27 cellular contexts compared by ENCODE assay signal in genomic region chr10:21501109-21501508, GRCh38. TPM values are rescaled to one million over a fixed set of nuclear protein-coding genes. Genes with fewer than 3 reads are reported as not detected.
A peak's percentile ranks its signal among the peaks of the same experiment; 100 is the strongest.
DNase-seq lines count a peak whose midpoint lies in the region; ATAC-seq, FAIRE-seq and TF ChIP-seq lines count a peak whose summit lies in the region.
"Had no signal": no experiment of that assay in that cellular context is flagged by ENCODE, and none has a peak within 500 bp of the region (broad histone marks: within the 10 kb centered on the region; RNA-seq: fewer than 3 reads in every experiment).

No MANE protein-coding gene starts in this region.

- H3K4me3 ChIP-seq in HepG2 (replicated peaks in 1 of 3; ENCODE audit: insufficient read depth in 1 of 3, low read depth in 2 of 3, low read length in 3 of 3) (no peak overlapping the region), right lobe of liver (no peak overlapping the region)
- H3K4me3 ChIP-seq: GM23248, SK-N-MC had no signal

- TF ChIP-seq RAD21 in HepG2 (CRISPR knock-in tag; IDR thresholded peaks at IDR 0.05), result no peak

- peaks cover 2% of the 10 kb centered on the region for H3K79me2 ChIP-seq in HepG2 (ENCODE audit: insufficient read depth, low read length)

- DNase-seq in HepG2 (ENCODE audit: low spot score), result no peak
- no peak for DNase-seq in right lobe of liver
- DNase-seq in glutamatergic neuron, result no peak
- no peak for DNase-seq in neural crest cell (ENCODE audit: low read depth, low spot score)
- no peak for DNase-seq in type B pancreatic cell (ENCODE audit: extremely low spot score, unreplicated experiment)
- DNase-seq in stimulated activated CD4-positive, alpha-beta T cell treated with anti-CD3 and anti-CD28 coated beads, Interleukin-2, amount 100 ng/mL, for 24 hours, result no peak
- DNase-seq: 8988T; activated CD4-positive, alpha-beta T cell treated with anti-CD3 and anti-CD28 coated beads for 4 hours; activated naive CD4-positive, alpha-beta T cell; activated T-cell treated with anti-CD3 and anti-CD28 coated beads, Interleukin-2, amount 50 U/mL, for 24 hours; adrenal gland; CD8-positive, alpha-beta memory T cell; GM23248; mammary epithelial cell; MV-4-11; NCI-H187; NCI-H69; stimulated activated CD4-positive, alpha-beta T cell treated with anti-CD3 and anti-CD28 coated beads, Interleukin-15, amount 100 ng/mL, for 24 hours; stomach had no signal

- no peak overlapping the region for H3K27ac ChIP-seq in HepG2 (ENCODE audit: extremely low read length, insufficient read depth, low read length)
- peak overlapping the region in 1 of 3 donors; percentile 86 for H3K27ac ChIP-seq in right lobe of liver
- H3K27ac ChIP-seq: adrenal gland, GM23248, SK-N-MC, stomach had no signal

- POLR2A ChIA-PET in HepG2 (lab: Yijun Ruan, JAX), result interaction anchor here (0.9 kb wide), 1 partner anchor 25 kb away, joined by 3 read pairs; the partner anchor contains the start of gene SKIDA1

- peaks cover 80% of the 10 kb centered on the region for H3K4me1 ChIP-seq in HepG2 (ENCODE audit: insufficient read depth, low read length)
- H3K4me1 ChIP-seq in right lobe of liver, result peaks cover 0 to 65% (median 13%) of the 10 kb centered on the region in 4 donors

- no peak for TF ChIP-seq POLR2A in HepG2 (IDR thresholded peaks at IDR 0.05; ENCODE audit: insufficient read depth in 1 of 2, low read depth in 2 of 2, low read length in 2 of 2)
- TF ChIP-seq POLR2A in right lobe of liver (IDR thresholded peaks at IDR 0.05), result no peak

- TF ChIP-seq CTCF in HepG2 (CRISPR knock-in tag; IDR thresholded peaks at IDR 0.05) (no peak), right lobe of liver (IDR thresholded peaks at IDR 0.05) (no peak), glutamatergic neuron (IDR thresholded peaks at IDR 0.05; ENCODE audit: partially characterized antibody, unreplicated experiment) (no peak), neural crest cell (conservative IDR thresholded peaks at IDR 0.05) (no peak), type B pancreatic cell (conservative IDR thresholded peaks at IDR 0.05) (no peak)

- no peaks in the 10 kb centered on the region for H3K9me3 ChIP-seq in HepG2 (ENCODE audit: low read length)
- H3K9me3 ChIP-seq in right lobe of liver, result no peaks in the 10 kb centered on the region
- H3K9me3 ChIP-seq: adrenal gland had no signal

- H3K9me3 Mint-ChIP-seq in glutamatergic neuron (ENCODE audit: unreplicated experiment) (peaks cover 10% of the 10 kb centered on the region), neural crest cell (no peaks in the 10 kb centered on the region), type B pancreatic cell (no peaks in the 10 kb centered on the region)
- H3K9me3 Mint-ChIP-seq: activated T-cell treated with anti-CD3 and anti-CD28 coated beads, Interleukin-2, amount 50 U/mL, for 24 hours; CD8-positive, alpha-beta memory T cell; T-helper 1 cell treated with Interleukin-12 subunit alpha and Interleukin-12 subunit beta and Interleukin-4 antibody, amounts not matched to agents 30 μg/mL and 1 μg/mL, for 36 hours had no signal

- CTCF ChIA-PET in HepG2 (lab: Yijun Ruan, JAX; ENCODE audit: low intra/inter-chr PET ratio, low total read pairs), result interaction anchor here (0.5 kb wide), 1 partner anchor 13 kb away, joined by 3 read pairs; no protein-coding TSS in a partner anchor

- H3K9ac ChIP-seq in HepG2 (ENCODE audit: insufficient read depth, low read depth, low read length), result no peak overlapping the region
- H3K9ac ChIP-seq: GM23248 had no signal

- no peak for FAIRE-seq in HepG2 (lab: Jason Lieb, UNC)
- FAIRE-seq: colon, endometrium, HTR-8/SVneo had no signal

- in situ Hi-C loops in HepG2 (cut with HindIII; ENCODE audit: extremely low pct_ligation_motif_present, low pct_unique_long_range_greater_than_20kb), result loop anchor here (25.0 kb wide), 1 partner anchor 811 kb away; the partner anchor contains the start of genes BMI1 and COMMD3

- no peak overlapping the region for H2AFZ ChIP-seq in HepG2 (ENCODE audit: low read length)
- H2AFZ ChIP-seq: GM23248 had no signal

- TF ChIP-seq EP300 in HepG2 (IDR thresholded peaks at IDR 0.05; ENCODE audit: low read depth in 2 of 2, low read length in 2 of 2) (no peak), HepG2 (CRISPR knock-in tag; IDR thresholded peaks at IDR 0.05; ENCODE audit: borderline replicate concordance) (no peak)

- WGBS in HepG2 (ENCODE audit: low lambda C conversion rate), result 83% methylated on average over 5 of the region's 5 CpGs
- 77% methylated on average over 4 of the region's 5 CpGs for WGBS in right lobe of liver (ENCODE audit: insufficient coverage, low coverage, low lambda C conversion rate, missing lambda C conversion rate)

- H3K27ac Mint-ChIP-seq in glutamatergic neuron (ENCODE audit: unreplicated experiment) (no peak overlapping the region), neural crest cell (ENCODE audit: unreplicated experiment) (peak overlapping the region; percentile 91), type B pancreatic cell (peak overlapping the region; percentile 51)
- H3K27ac Mint-ChIP-seq: activated T-cell treated with anti-CD3 and anti-CD28 coated beads, Interleukin-2, amount 50 U/mL, for 24 hours; CD8-positive, alpha-beta memory T cell; T-helper 1 cell treated with Interleukin-12 subunit alpha and Interleukin-12 subunit beta and Interleukin-4 antibody, amounts not matched to agents 30 μg/mL and 1 μg/mL, for 36 hours had no signal

- H3K4me3 Mint-ChIP-seq in glutamatergic neuron (ENCODE audit: unreplicated experiment), result peak overlapping the region; percentile 46
- H3K4me3 Mint-ChIP-seq in neural crest cell, result peak overlapping the region; percentile 92
- peak overlapping the region; percentile 92 for H3K4me3 Mint-ChIP-seq in type B pancreatic cell
- H3K4me3 Mint-ChIP-seq: activated T-cell treated with anti-CD3 and anti-CD28 coated beads, Interleukin-2, amount 50 U/mL, for 24 hours; CD8-positive, alpha-beta memory T cell; T-helper 1 cell treated with Interleukin-12 subunit alpha and Interleukin-12 subunit beta and Interleukin-4 antibody, amounts not matched to agents 30 μg/mL and 1 μg/mL, for 36 hours had no signal

- peaks cover 29% of the 10 kb centered on the region for H3K4me1 Mint-ChIP-seq in glutamatergic neuron (ENCODE audit: low read depth, unreplicated experiment)
- peaks cover 76% of the 10 kb centered on the region for H3K4me1 Mint-ChIP-seq in neural crest cell
- H3K4me1 Mint-ChIP-seq in type B pancreatic cell (ENCODE audit: unreplicated experiment), result peaks cover 58% of the 10 kb centered on the region

- no peak overlapping the region for H3K4me2 ChIP-seq in HepG2 (ENCODE audit: low read depth, low read length)

- no peak for ATAC-seq in HepG2
- ATAC-seq in right lobe of liver, result no peak
- no peak for ATAC-seq in GM19351 (IDR thresholded peaks at IDR 0.05; ENCODE audit: unreplicated experiment)
- no peak for ATAC-seq in HG03354 (IDR thresholded peaks at IDR 0.05; ENCODE audit: poor library complexity, severe bottlenecking, unreplicated experiment)
- ATAC-seq: sciatic nerve had no signal

- no peaks in the 10 kb centered on the region for H3K36me3 ChIP-seq in HepG2 (replicated peaks in 1 of 2; ENCODE audit: control insufficient read depth in 1 of 2, insufficient read depth in 2 of 2, low read length in 2 of 2)
- H3K36me3 ChIP-seq in right lobe of liver, result no peaks in the 10 kb centered on the region
- H3K36me3 ChIP-seq: adrenal gland, stomach had no signal

- intact Hi-C loops in HepG2 (cut with micrococcal nuclease; ENCODE audit: unreplicated experiment) (no loop called here), right lobe of liver (cut with DNase I) (no loop called here)

- H3K27me3 ChIP-seq in HepG2 (ENCODE audit: control insufficient read depth in 1 of 2, insufficient read depth in 2 of 2, low read length in 2 of 2), result no peaks in the 10 kb centered on the region
- no peaks in the 10 kb centered on the region for H3K27me3 ChIP-seq in right lobe of liver
- H3K27me3 ChIP-seq: adrenal gland had no signal

- no peaks in the 10 kb centered on the region for H3K36me3 Mint-ChIP-seq in glutamatergic neuron (ENCODE audit: unreplicated experiment)
- no peaks in the 10 kb centered on the region for H3K36me3 Mint-ChIP-seq in neural crest cell (ENCODE audit: low read depth)
- no peaks in the 10 kb centered on the region for H3K36me3 Mint-ChIP-seq in type B pancreatic cell
- H3K36me3 Mint-ChIP-seq: CD8-positive, alpha-beta memory T cell had no signal

- H4K20me1 ChIP-seq in HepG2 (ENCODE audit: insufficient read depth, low read length), result no peaks in the 10 kb centered on the region

- BruUV-seq in HepG2 (replicated peaks; lab: Mats Ljungman, UMichigan), result no TSS peak

- H3K27me3 Mint-ChIP-seq in glutamatergic neuron (ENCODE audit: unreplicated experiment), result peaks cover 10% of the 10 kb centered on the region
- no peaks in the 10 kb centered on the region for H3K27me3 Mint-ChIP-seq in neural crest cell (ENCODE audit: low read depth)
- H3K27me3 Mint-ChIP-seq in type B pancreatic cell, result peaks cover 7% of the 10 kb centered on the region

RNA-seq across cellular contexts. Expression of gene SKIDA1, which starts 24.4 kb away (rescaled TPM):
- total RNA-seq in HepG2 (2016; rRNA removed; fragmentation: Illumina TruSeq; extraction: Trizol) (1.4 and 1.5 TPM in 2 replicates), right lobe of liver (1 to 10 TPM in 5 of 6 experiments, under 1 TPM in 1; 0.31 to 3.9 (median 2.1) TPM), glutamatergic neuron (ENCODE audit: unreplicated experiment) (1.3 TPM), neural crest cell (52.1 and 53.0 TPM in 2 replicates), type B pancreatic cell (ENCODE audit: low replicate concordance) (9.6 and 24.3 TPM in 2 replicates)
- total RNA-seq in HepG2 (2016; cell fraction: cytosol; rRNA removed; fragmentation: Illumina TruSeq; extraction: Trizol; ENCODE audit: low read depth), result 0.35 and 0.40 TPM in 2 replicates
- total RNA-seq in HepG2 (2016; cell fraction: insoluble cytoplasmic fraction; rRNA removed; fragmentation: Illumina TruSeq; extraction: Trizol), result 1.1 and 1.2 TPM in 2 replicates
- 1.1 TPM in 2 replicates for total RNA-seq in HepG2 (2016; cell fraction: membrane; rRNA removed; fragmentation: Illumina TruSeq; extraction: Trizol)
- total RNA-seq in HepG2 (2016; cell fraction: nucleus; rRNA removed; fragmentation: Illumina TruSeq; extraction: Trizol), result 1.4 TPM in 2 replicates
- polyA plus RNA-seq in HepG2 (2011; rRNA removed), result 0.29 and 0.73 TPM in 2 replicates
- polyA plus RNA-seq in HepG2 (2011; cell fraction: cytosol; rRNA removed), result 0.17 and 0.19 TPM in 2 replicates
- 0.45 and 0.59 TPM in 2 replicates for polyA plus RNA-seq in HepG2 (2011; cell fraction: nucleus; rRNA removed)
- 0.24 and 0.85 TPM in 2 replicates for polyA plus RNA-seq in HepG2 (2012)
- 0.11 and 0.58 TPM in 2 replicates for polyA plus RNA-seq in HepG2 (2016; cell fraction: cytosol; fragmentation: Illumina TruSeq; extraction: Trizol; ENCODE audit: low read depth)
- polyA plus RNA-seq in HepG2 (2016; cell fraction: insoluble cytoplasmic fraction; fragmentation: Illumina TruSeq; extraction: Trizol; ENCODE audit: low read depth), result 0.67 and 0.78 TPM in 2 replicates
- polyA plus RNA-seq in HepG2 (2016; cell fraction: membrane; fragmentation: Illumina TruSeq; extraction: Trizol; ENCODE audit: low read depth), result 0.33 and 0.58 TPM in 2 replicates
- polyA plus RNA-seq in HepG2 (2016; cell fraction: nucleus; fragmentation: Illumina TruSeq; extraction: Trizol; ENCODE audit: insufficient read depth, low read depth), result 2.7 and 2.8 TPM in 2 replicates
- 0.12 and 0.28 TPM in 2 replicates for polyA minus RNA-seq in HepG2 (2011; rRNA and poly(A)+ RNA removed; ENCODE audit: low replicate concordance)
- polyA minus RNA-seq in HepG2 (2011; cell fraction: cytosol; rRNA and poly(A)+ RNA removed), result 0.49 and 0.88 TPM in 2 replicates
- 0.50 and 0.52 TPM in 2 replicates for polyA minus RNA-seq in HepG2 (2011; cell fraction: nucleus; rRNA and poly(A)+ RNA removed)
- total RNA-seq: GM23248 had no signal

RNA-seq across cellular contexts. Expression of gene MLLT10, which starts 32.9 kb away (rescaled TPM):
- total RNA-seq in HepG2 (2016; rRNA removed; fragmentation: Illumina TruSeq; extraction: Trizol), result 39.3 and 51.3 TPM in 2 replicates
- 32.5 and 35.1 TPM in 2 replicates for total RNA-seq in HepG2 (2016; cell fraction: cytosol; rRNA removed; fragmentation: Illumina TruSeq; extraction: Trizol; ENCODE audit: low read depth)
- total RNA-seq in HepG2 (2016; cell fraction: insoluble cytoplasmic fraction; rRNA removed; fragmentation: Illumina TruSeq; extraction: Trizol), result 40.6 and 48.2 TPM in 2 replicates
- 43.6 and 51.5 TPM in 2 replicates for total RNA-seq in HepG2 (2016; cell fraction: membrane; rRNA removed; fragmentation: Illumina TruSeq; extraction: Trizol)
- 132 and 141 TPM in 2 replicates for total RNA-seq in HepG2 (2016; cell fraction: nucleus; rRNA removed; fragmentation: Illumina TruSeq; extraction: Trizol)
- 72.1 and 84.1 TPM in 2 replicates for polyA plus RNA-seq in HepG2 (2011; rRNA removed)
- polyA plus RNA-seq in HepG2 (2011; cell fraction: cytosol; rRNA removed), result 52.6 and 55.4 TPM in 2 replicates
- polyA plus RNA-seq in HepG2 (2011; cell fraction: nucleus; rRNA removed), result 70.8 and 78.9 TPM in 2 replicates
- polyA plus RNA-seq in HepG2 (2012), result 36.4 and 36.6 TPM in 2 replicates
- polyA plus RNA-seq in HepG2 (2016; cell fraction: cytosol; fragmentation: Illumina TruSeq; extraction: Trizol; ENCODE audit: low read depth), result 39.6 and 43.2 TPM in 2 replicates
- 41.2 and 47.5 TPM in 2 replicates for polyA plus RNA-seq in HepG2 (2016; cell fraction: insoluble cytoplasmic fraction; fragmentation: Illumina TruSeq; extraction: Trizol; ENCODE audit: low read depth)
- polyA plus RNA-seq in HepG2 (2016; cell fraction: membrane; fragmentation: Illumina TruSeq; extraction: Trizol; ENCODE audit: low read depth), result 46.0 and 49.8 TPM in 2 replicates
- polyA plus RNA-seq in HepG2 (2016; cell fraction: nucleus; fragmentation: Illumina TruSeq; extraction: Trizol; ENCODE audit: insufficient read depth, low read depth), result 59.3 and 60.4 TPM in 2 replicates
- polyA minus RNA-seq in HepG2 (2011; rRNA and poly(A)+ RNA removed; ENCODE audit: low replicate concordance), result 65.5 and 210 TPM in 2 replicates
- 28.0 and 33.0 TPM in 2 replicates for polyA minus RNA-seq in HepG2 (2011; cell fraction: cytosol; rRNA and poly(A)+ RNA removed)
- 342 and 460 TPM in 2 replicates for polyA minus RNA-seq in HepG2 (2011; cell fraction: nucleus; rRNA and poly(A)+ RNA removed)
- 10 to 100 TPM; 15.8 to 49.4 (median 20.1) TPM for total RNA-seq in right lobe of liver
- 50.9 TPM for total RNA-seq in glutamatergic neuron (ENCODE audit: unreplicated experiment)
- 52.6 and 58.1 TPM in 2 replicates for total RNA-seq in neural crest cell
- total RNA-seq in type B pancreatic cell (ENCODE audit: low replicate concordance), result 45.8 and 46.8 TPM in 2 replicates
